ENCODE assay signal across 19 cellular contexts in the genomic region with DNA sequence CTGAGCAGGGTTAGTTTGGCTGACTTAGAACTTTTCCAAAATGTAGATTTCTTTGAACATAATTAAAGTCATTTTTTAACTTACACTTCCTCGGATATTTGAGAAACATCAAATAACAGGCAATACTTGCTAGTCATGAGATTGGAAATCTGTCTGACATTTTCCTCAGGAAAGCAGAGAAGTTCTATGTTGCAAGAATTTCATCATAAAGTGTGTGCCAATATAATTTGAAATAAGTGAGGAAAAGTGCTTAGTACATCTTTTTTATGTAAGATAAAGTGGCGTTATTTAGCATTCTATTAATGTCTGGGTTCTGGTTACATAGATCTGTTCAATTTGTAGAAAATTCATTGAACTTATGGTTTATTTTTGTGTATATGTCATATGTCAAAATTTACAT. TPM values are rescaled to one million over a fixed set of nuclear protein-coding genes. Genes with fewer than 3 reads are reported as not detected.
"Had no signal": no experiment of that assay in that cellular context is flagged by ENCODE, and none has a peak within 500 bp of the region (broad histone marks: within the 10 kb centered on the region; RNA-seq: fewer than 3 reads in every experiment).

No MANE protein-coding gene starts in this region.

- H3K9me3 Mint-ChIP-seq: natural killer cell had no signal

- H3K4me3 Mint-ChIP-seq: activated CD8-positive, alpha-beta T cell treated with anti-CD3 and anti-CD28 coated beads, Interleukin-2, amount 10 ng/mL, durations not matched to agents 7 days and 5 days; natural killer cell had no signal

- H3K27ac ChIP-seq: WERI-Rb-1 had no signal

- DNase-seq: activated CD4-positive, alpha-beta T cell treated with anti-CD3 and anti-CD28 coated beads for 4 hours; activated CD8-positive, alpha-beta memory T cell treated with anti-CD3 and anti-CD28 coated beads, Interleukin-2, amount 50 U/mL, for 48 hours; activated CD8-positive, alpha-beta T cell treated with anti-CD3 and anti-CD28 coated beads, Interleukin-2, amount 10 ng/mL, durations not matched to agents 7 days and 5 days; activated naive CD4-positive, alpha-beta T cell; caudate nucleus; cortex of kidney; effector CD8-positive, alpha-beta T cell; glutamatergic neuron; left colon; natural killer cell; occipital lobe; stimulated activated CD4-positive, alpha-beta T cell treated with anti-CD3 and anti-CD28 coated beads, Interleukin-4, amount 100 ng/mL, for 1 hour; stimulated activated CD8-positive, alpha-beta memory T cell treated with anti-CD3 and anti-CD28 coated beads, Interleukin-4, amount 100 ng/mL, for 48 hours; stimulated activated naive CD8-positive, alpha-beta T cell treated with anti-CD3 and anti-CD28 coated beads, Interleukin-15, Interleukin-2, amounts not matched to agents 100 U/mL and 50 U/mL, for 24 hours; T-helper 9 cell; WERI-Rb-1 had no signal

- H3K27ac Mint-ChIP-seq: activated CD8-positive, alpha-beta T cell treated with anti-CD3 and anti-CD28 coated beads, Interleukin-2, amount 10 ng/mL, durations not matched to agents 7 days and 5 days; natural killer cell had no signal

- H3K36me3 Mint-ChIP-seq: natural killer cell had no signal

- ATAC-seq: activated CD8-positive, alpha-beta T cell treated with anti-CD3 and anti-CD28 coated beads, Interleukin-2, amount 10 ng/mL, durations not matched to agents 7 days and 5 days; left colon; natural killer cell; stimulated activated naive CD8-positive, alpha-beta T cell treated with anti-CD3 and anti-CD28 coated beads, Interleukin-15, Interleukin-2, amounts not matched to agents 100 U/mL and 50 U/mL, for 24 hours had no signal

RNA-seq across cellular contexts. Expression of gene C5orf47, which starts 48.7 kb away (rescaled TPM):
- total RNA-seq: activated CD8-positive, alpha-beta T cell treated with anti-CD3 and anti-CD28 coated beads, Interleukin-2, amount 10 ng/mL, durations not matched to agents 7 days and 5 days; left colon; mucosa of gallbladder; natural killer cell; pulmonary artery endothelial cell; ureter had no signal
